ENCODE assay signal across 1 cellular context in genomic region chr18:31512203-31512764, GRCh38.
TF ChIP-seq lines count a peak whose summit lies in the region.

No MANE protein-coding gene starts in this region.

TF ChIP-seq in K562, 482 proteins besides CTCF, POLR2A, EP300 and RAD21 (continued from another document):
- peak; percentile 69 for TF ChIP-seq CEBPG (CRISPR knock-in tag; IDR thresholded peaks at IDR 0.05)
- TF ChIP-seq CEBPG (tag; conservative IDR thresholded peaks at IDR 0.05 in 1 of 2, IDR thresholded peaks at IDR 0.05 in 1 of 2): peak; percentile 66
- TF ChIP-seq NR3C1 (CRISPR knock-in tag; IDR thresholded peaks at IDR 0.05): no peak
- no peak for TF ChIP-seq ZBTB33 (CRISPR knock-in tag; IDR thresholded peaks at IDR 0.05)
- TF ChIP-seq NFXL1 (CRISPR knock-in tag; IDR thresholded peaks at IDR 0.05): no peak
- no peak for TF ChIP-seq ZNF224 (CRISPR knock-in tag; IDR thresholded peaks at IDR 0.05)
- no peak for TF ChIP-seq SIN3A (IDR thresholded peaks at IDR 0.05; ENCODE audit: borderline replicate concordance in 2 of 2, control insufficient read depth in 1 of 2, low read depth in 2 of 2, low read length in 2 of 2)
- TF ChIP-seq ARID4B (CRISPR knock-in tag; IDR thresholded peaks at IDR 0.05): no peak
- no peak for TF ChIP-seq HSF4 (CRISPR knock-in tag; IDR thresholded peaks at IDR 0.05; ENCODE audit: borderline replicate concordance)
- no peak for TF ChIP-seq MTA1 (IDR thresholded peaks at IDR 0.05; ENCODE audit: borderline replicate concordance)
- no peak for TF ChIP-seq ZNF592 (IDR thresholded peaks at IDR 0.05)
- peak; percentile 53; the same call in 1 of the 2 replicates for TF ChIP-seq L3MBTL2 (IDR thresholded peaks at IDR 0.05)
- no peak for TF ChIP-seq ZFP36 (IDR thresholded peaks at IDR 0.05; ENCODE audit: low read depth, low read length, partially characterized antibody)
- no peak for TF ChIP-seq NRF1 (conservative IDR thresholded peaks at IDR 0.05 in 1 of 2, IDR thresholded peaks at IDR 0.05 in 1 of 2)
- no peak for TF ChIP-seq SAFB2 (IDR thresholded peaks at IDR 0.05; ENCODE audit: borderline replicate concordance, low read depth, low read length, severe bottlenecking)
- no peak for TF ChIP-seq SMARCE1 (IDR thresholded peaks at IDR 0.05)
- no peak for TF ChIP-seq ZNF655 (CRISPR knock-in tag; IDR thresholded peaks at IDR 0.05)
- no peak for TF ChIP-seq RREB1 (CRISPR knock-in tag; IDR thresholded peaks at IDR 0.05)
- TF ChIP-seq KAT2B (IDR thresholded peaks at IDR 0.05; ENCODE audit: low read depth, low read length): no peak
- no peak for TF ChIP-seq KAT8 (IDR thresholded peaks at IDR 0.05; ENCODE audit: low read depth)
- TF ChIP-seq SRSF7 (optimal IDR thresholded peaks at IDR 0.05; ENCODE audit: low read depth, low read length): no peak
- TF ChIP-seq OTX1 (CRISPR knock-in tag; IDR thresholded peaks at IDR 0.05): no peak
- no peak for TF ChIP-seq LCOR (CRISPR knock-in tag; IDR thresholded peaks at IDR 0.05)
- no peak for TF ChIP-seq BMI1 (IDR thresholded peaks at IDR 0.05; ENCODE audit: low read length)
- TF ChIP-seq CHCHD3 (CRISPR knock-in tag; IDR thresholded peaks at IDR 0.05): no peak
- TF ChIP-seq FOSL1 (tag; conservative IDR thresholded peaks at IDR 0.05): peak; percentile 68
- TF ChIP-seq JUNB (CRISPR knock-in tag; conservative IDR thresholded peaks at IDR 0.05): no peak
- TF ChIP-seq MLX (CRISPR knock-in tag; conservative IDR thresholded peaks at IDR 0.05): no peak
- no peak for TF ChIP-seq TCF3 (CRISPR knock-in tag; IDR thresholded peaks at IDR 0.05)
- TF ChIP-seq ATF1 (CRISPR knock-in tag; IDR thresholded peaks at IDR 0.05): no peak
- TF ChIP-seq ATF1 (tag; IDR thresholded peaks at IDR 0.05): 0 out of 2 replicates have a peak, but pooled peaks have one; percentile 30
- TF ChIP-seq ZNF644 (tag; IDR thresholded peaks at IDR 0.05; ENCODE audit: low read depth): no peak
- TF ChIP-seq TCFL5 (CRISPR knock-in tag; conservative IDR thresholded peaks at IDR 0.05): no peak
- no peak for TF ChIP-seq LARP7 (IDR thresholded peaks at IDR 0.05)
